ENCODE assay signal across 11 cellular contexts in the genomic region with DNA sequence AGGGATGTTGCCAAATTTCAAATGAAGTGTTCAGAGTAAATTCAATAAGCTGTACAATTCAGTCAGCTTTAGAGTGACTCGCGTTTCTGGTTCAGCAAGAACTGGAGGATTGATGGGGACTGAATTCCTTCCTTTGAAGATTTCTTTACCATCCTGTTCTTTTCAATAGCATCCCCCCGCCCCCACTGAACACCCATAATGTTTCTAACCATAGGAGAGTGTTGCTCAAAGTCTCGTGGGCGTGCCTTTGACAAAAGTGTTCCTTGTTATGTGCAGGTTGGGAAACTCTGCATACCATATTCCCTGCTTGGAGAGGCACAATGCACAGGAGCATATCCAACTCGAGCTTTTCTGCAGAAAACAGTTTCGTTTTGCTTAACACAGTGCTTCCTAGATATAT.
A peak's percentile ranks its signal among the peaks of the same experiment; 100 is the strongest.
DNase-seq lines count a peak whose midpoint lies in the region; ATAC-seq and TF ChIP-seq lines count a peak whose summit lies in the region.
"Had no signal": no experiment of that assay in that cellular context is flagged by ENCODE, and none has a peak within 500 bp of the region (broad histone marks: within the 10 kb centered on the region; RNA-seq: fewer than 3 reads in every experiment).

No MANE protein-coding gene starts in this region.

- no peaks in the 10 kb centered on the region for H3K36me3 Mint-ChIP-seq in progenitor cell of endocrine pancreas (ENCODE audit: insufficient read depth)
- H3K36me3 Mint-ChIP-seq in WTC11 = no peaks in the 10 kb centered on the region
- H3K36me3 Mint-ChIP-seq: memory B cell had no signal

- H3K9me3 Mint-ChIP-seq in progenitor cell of endocrine pancreas (ENCODE audit: low read depth) (peaks cover 7% of the 10 kb centered on the region), WTC11 (no peaks in the 10 kb centered on the region)
- H3K9me3 Mint-ChIP-seq: memory B cell had no signal

- H3K27ac Mint-ChIP-seq in progenitor cell of endocrine pancreas (peak overlapping the region; percentile 63), WTC11 (no peak overlapping the region)
- H3K27ac Mint-ChIP-seq: memory B cell; stimulated activated naive CD8-positive, alpha-beta T cell treated with anti-CD3 and anti-CD28 coated beads, Interleukin-15, amount 100 ng/mL, for 72 hours had no signal

- no peaks in the 10 kb centered on the region for H3K36me3 ChIP-seq in OCI-LY7 (ENCODE audit: insufficient read depth, low read length)

- H3K9me2 ChIP-seq in OCI-LY7 (ENCODE audit: insufficient read depth, low read length) = no peaks in the 10 kb centered on the region

- in situ Hi-C loops in GM13977 (cut with MboI; ENCODE audit: low pct_unique_long_range_greater_than_20kb, low sequenced_read_pairs, unreplicated experiment) = no loop called here

- no peaks in the 10 kb centered on the region for H3K4me1 ChIP-seq in OCI-LY7 (ENCODE audit: insufficient read depth, low read length, poor library complexity, severe bottlenecking)

- POLR2A ChIA-PET in OCI-LY7 (lab: Charles Lee) = no interaction called here
- POLR2A ChIA-PET in WTC11 (lab: Charles Lee) = no interaction called here

- no peak overlapping the region for H3K4me3 ChIP-seq in OCI-LY7 (ENCODE audit: low read depth, low read length, poor library complexity, severe bottlenecking)

- H3K4me3 Mint-ChIP-seq in progenitor cell of endocrine pancreas (ENCODE audit: low read depth) (no peak overlapping the region), WTC11 (no peak overlapping the region)
- H3K4me3 Mint-ChIP-seq: stimulated activated naive CD8-positive, alpha-beta T cell treated with anti-CD3 and anti-CD28 coated beads, Interleukin-15, amount 100 ng/mL, for 72 hours had no signal

- H3K27me3 Mint-ChIP-seq in progenitor cell of endocrine pancreas (no peaks in the 10 kb centered on the region), WTC11 (ENCODE audit: low read depth) (no peaks in the 10 kb centered on the region)

- ATAC-seq in esophagus mucosa (peak; percentile 86), HG02981 (IDR thresholded peaks at IDR 0.05; ENCODE audit: unreplicated experiment) (no peak), WTC11 (no peak), GM21526 (IDR thresholded peaks at IDR 0.05; ENCODE audit: low FRiP score, unreplicated experiment) (no peak)
- ATAC-seq: stimulated activated naive CD8-positive, alpha-beta T cell treated with anti-CD3 and anti-CD28 coated beads, Interleukin-15, amount 100 ng/mL, for 72 hours had no signal

- H4K20me1 ChIP-seq in OCI-LY7 (ENCODE audit: insufficient read depth, low read length) = no peaks in the 10 kb centered on the region

- no peak overlapping the region for H3K27ac ChIP-seq in OCI-LY7 (ENCODE audit: low read depth, low read length, poor library complexity, severe bottlenecking)

- no peaks in the 10 kb centered on the region for H3K79me2 ChIP-seq in OCI-LY7 (ENCODE audit: insufficient read depth, low read depth, low read length)

- H3K4me1 Mint-ChIP-seq in progenitor cell of endocrine pancreas (ENCODE audit: low read depth) (peaks cover 8% of the 10 kb centered on the region), WTC11 (peaks cover 19% of the 10 kb centered on the region)
- H3K4me1 Mint-ChIP-seq: stimulated activated naive CD8-positive, alpha-beta T cell treated with anti-CD3 and anti-CD28 coated beads, Interleukin-15, amount 100 ng/mL, for 72 hours had no signal

- CTCF ChIA-PET in OCI-LY7 (lab: Charles Lee; ENCODE audit: unreplicated experiment) = no interaction called here
- CTCF ChIA-PET in WTC11 (lab: Charles Lee) = no interaction called here

- no peak for TF ChIP-seq CTCF in OCI-LY7 (conservative IDR thresholded peaks at IDR 0.05; ENCODE audit: low read length)
- no peak for TF ChIP-seq CTCF in progenitor cell of endocrine pancreas (IDR thresholded peaks at IDR 0.05; ENCODE audit: unreplicated experiment)
- TF ChIP-seq CTCF in GM13977 (IDR thresholded peaks at IDR 0.05; ENCODE audit: extremely low read depth, insufficient read depth, missing control alignments) = no peak
- TF ChIP-seq CTCF in WTC11 (IDR thresholded peaks at IDR 0.05) = no peak

- H2AFZ ChIP-seq in OCI-LY7 (ENCODE audit: low read length) = peak overlapping the region; percentile 72

- intact Hi-C loops in OCI-LY7 (cut with micrococcal nuclease; ENCODE audit: unreplicated experiment) = no loop called here

- no peaks in the 10 kb centered on the region for H3K9me3 ChIP-seq in OCI-LY7 (ENCODE audit: low read length)

- peak overlapping the region; percentile 31; the same call in 1 of the 2 replicates for H3K4me2 ChIP-seq in OCI-LY7 (ENCODE audit: low read length)

- DNase-seq in DMS53 treated with DMSO at 0.1 percent for 48 hours (lab: John Stamatoyannopoulos, UW; ENCODE audit: unreplicated experiment) = peak; percentile 69
- DNase-seq in OCI-LY7 (ENCODE audit: low spot score) = no peak
- no peak for DNase-seq in progenitor cell of endocrine pancreas (ENCODE audit: low spot score, unreplicated experiment)
- no peak for DNase-seq in GM13977 (ENCODE audit: low spot score)
- DNase-seq in WTC11 (ENCODE audit: low spot score) = no peak
- DNase-seq: NCI-H510A treated with DMSO at 0.1 percent for 48 hours; stimulated activated naive CD8-positive, alpha-beta T cell treated with anti-CD3 and anti-CD28 coated beads, Interleukin-15, amount 100 ng/mL, for 72 hours had no signal

- no TSS peak for BruUV-seq in OCI-LY7 (replicated peaks; lab: Mats Ljungman, UMichigan)

TF ChIP-seq in WTC11, 78 proteins besides CTCF, POLR2A, EP300 and RAD21:
- TF ChIP-seq TP53 (CRISPR knock-in tag; IDR thresholded peaks at IDR 0.05) (no peak), ZNF219 (CRISPR knock-in tag; IDR thresholded peaks at IDR 0.05; ENCODE audit: borderline replicate concordance) (no peak)
